Comparison of ENCODE assay signal across 13 cellular contexts in the genomic region with DNA sequence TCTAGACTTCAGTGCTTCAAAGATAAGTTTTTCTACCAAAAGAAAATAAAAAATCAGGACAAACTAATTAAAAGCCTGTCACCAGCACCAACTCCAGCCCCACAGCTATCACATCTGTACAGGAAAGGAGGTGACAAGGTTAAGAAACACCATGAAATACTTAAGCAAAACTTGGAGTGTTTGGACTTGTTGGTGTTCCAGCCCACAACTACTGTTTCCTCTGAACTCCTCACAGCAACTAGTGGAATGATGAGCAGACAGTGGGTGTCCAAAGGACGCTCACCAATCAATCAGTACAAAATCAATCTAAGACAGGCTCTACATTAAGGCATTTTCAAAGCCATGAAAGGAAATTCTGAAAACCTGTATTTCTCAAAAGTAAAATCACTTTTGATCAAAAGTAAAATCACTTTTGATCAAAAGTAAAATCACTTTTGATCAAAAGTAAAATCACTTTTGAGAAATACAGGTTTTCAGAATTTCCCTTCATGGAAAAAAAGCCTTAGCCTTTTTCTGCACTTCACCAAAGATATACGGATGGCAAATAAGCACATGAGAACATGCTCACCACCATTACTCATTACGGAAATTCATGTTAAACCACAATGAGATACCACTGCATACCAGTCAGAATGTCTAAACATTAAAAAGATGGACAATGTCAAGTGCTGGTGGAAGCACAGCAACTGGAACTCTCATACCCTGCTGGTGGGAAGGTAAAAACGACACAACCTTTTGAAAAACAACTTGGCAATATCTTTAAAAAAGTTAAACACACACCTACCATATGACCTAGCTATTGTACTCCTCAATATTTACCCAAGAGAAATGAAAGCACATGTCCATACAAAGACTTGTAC.
DNase-seq lines count a peak whose midpoint lies in the region; TF ChIP-seq lines count a peak whose summit lies in the region.
"Had no signal": no experiment of that assay in that cellular context is flagged by ENCODE, and none has a peak within 500 bp of the region (broad histone marks: within the 10 kb centered on the region; RNA-seq: fewer than 3 reads in every experiment).

No MANE protein-coding gene starts in this region.

- in situ Hi-C loops in astrocyte of the spinal cord (cut with HindIII; ENCODE audit: low sequenced_read_pairs): no loop called here

- H3K4me1 Mint-ChIP-seq in osteocyte (ENCODE audit: unreplicated experiment): peaks cover 16% of the 10 kb centered on the region

- H3K4me3 Mint-ChIP-seq in osteocyte (ENCODE audit: unreplicated experiment): no peak overlapping the region
- H3K4me3 Mint-ChIP-seq: central memory CD8-positive, alpha-beta T cell had no signal

- DNase-seq in GM03348 (ENCODE audit: low spot score) (peak; percentile 46), HS-5 (ENCODE audit: low read depth) (peak; percentile 81), astrocyte of the spinal cord (ENCODE audit: low read depth, low spot score) (peak; percentile 87), myocyte (ENCODE audit: low read depth) (peak; percentile 90), osteocyte (ENCODE audit: extremely low spot score, unreplicated experiment) (no peak), NCI-H187 (lab: John Stamatoyannopoulos, UW) (no peak), NCI-H774 (lab: John Stamatoyannopoulos, UW) (no peak)
- no peak for DNase-seq in activated effector memory CD4-positive, alpha-beta T cell treated with Interleukin-2 at 50 U/mL for 16 hours
- DNase-seq: NCI-H2107; Right ventricle myocardium superior; stimulated activated CD4-positive, alpha-beta T cell treated with anti-CD3 and anti-CD28 coated beads, Interleukin-15, amount 100 ng/mL, for 24 hours; substantia nigra had no signal

- H3K4me3 ChIP-seq in astrocyte of the spinal cord (ENCODE audit: low read depth, low read length): no peak overlapping the region

- H3K27ac Mint-ChIP-seq in osteocyte (ENCODE audit: unreplicated experiment): no peak overlapping the region

- H3K9me3 Mint-ChIP-seq in osteocyte (ENCODE audit: unreplicated experiment): no peaks in the 10 kb centered on the region
- H3K9me3 Mint-ChIP-seq: central memory CD8-positive, alpha-beta T cell had no signal

- TF ChIP-seq CTCF in astrocyte of the spinal cord (IDR thresholded peaks at IDR 0.05; ENCODE audit: low read depth, low read length): peak; percentile 30
- TF ChIP-seq CTCF in osteocyte (IDR thresholded peaks at IDR 0.05): no peak

- H3K27me3 Mint-ChIP-seq in osteocyte (ENCODE audit: unreplicated experiment): no peaks in the 10 kb centered on the region
- H3K27me3 Mint-ChIP-seq: central memory CD8-positive, alpha-beta T cell had no signal

- peaks cover 6% of the 10 kb centered on the region for H3K36me3 Mint-ChIP-seq in osteocyte (ENCODE audit: unreplicated experiment)

Comparison
In these comparisons a context has a peak if more than half of its experiments do, and no peak if none do; other contexts are left out.
1. DNase-seq: peak in GM03348 (single experiment), HS-5 (single experiment), astrocyte of the spinal cord (single experiment) and myocyte (single experiment); none in activated effector memory CD4-positive, alpha-beta T cell treated with Interleukin-2 at 50 U/mL for 16 hours (single experiment), osteocyte (single experiment), NCI-H187 (0 of 2) and NCI-H774 (single experiment).